1 cellular context compared by ENCODE assay signal in genomic region chr19:5890099-5890498, GRCh38.
TF ChIP-seq lines count a peak whose summit lies in the region.

No MANE protein-coding gene starts in this region.

TF ChIP-seq in HepG2, 621 proteins besides CTCF, POLR2A, EP300 and RAD21:
- TF ChIP-seq SMAD9 (CRISPR knock-in tag; IDR thresholded peaks at IDR 0.05), result no peak
- no peak for TF ChIP-seq ZBTB7A (CRISPR knock-in tag; IDR thresholded peaks at IDR 0.05)
- TF ChIP-seq AGO1 (IDR thresholded peaks at IDR 0.05; ENCODE audit: low read depth, low read length, poor library complexity, severe bottlenecking), result peak; percentile 31
